Comparison of ENCODE assay signal across 8 cellular contexts in the genomic region with DNA sequence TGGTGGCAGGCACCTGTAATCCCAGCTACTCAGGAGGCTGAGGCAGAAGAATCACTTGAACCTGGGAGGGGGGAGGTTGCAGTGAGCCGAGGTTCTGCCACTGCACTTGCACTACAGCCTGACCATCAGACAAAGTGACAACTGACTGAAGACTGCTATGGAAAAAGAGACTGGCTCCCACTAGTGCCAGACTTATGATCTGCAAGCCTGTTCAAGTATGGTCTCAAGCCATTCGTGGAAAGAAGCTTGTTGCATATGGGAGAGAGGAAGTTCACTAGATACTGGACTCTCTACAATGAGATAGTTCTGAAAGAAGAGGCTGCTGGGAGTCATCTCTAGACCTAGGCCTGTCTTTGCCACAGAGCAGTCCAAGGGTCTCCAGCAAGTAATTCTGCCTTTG. TPM values are rescaled to one million over a fixed set of nuclear protein-coding genes. Genes with fewer than 3 reads are reported as not detected.
DNase-seq lines count a peak whose midpoint lies in the region; ATAC-seq, FAIRE-seq and TF ChIP-seq lines count a peak whose summit lies in the region.

No MANE protein-coding gene starts in this region.

- H3K27ac Mint-ChIP-seq in activated CD4-positive, alpha-beta T cell treated with anti-CD3 and anti-CD28 coated beads, Interleukin-2, amount 10 ng/mL, durations not matched to agents 24 days and 14 days, result peak overlapping the region; percentile 74
- H3K27ac Mint-ChIP-seq in stimulated activated naive CD8-positive, alpha-beta T cell treated with anti-CD3 and anti-CD28 coated beads, Interleukin-15, Interleukin-2, amounts not matched to agents 100 ng/mL and 50 ng/mL, for 24 hours, result peak overlapping the region; percentile 63

- ATAC-seq in GM21423 (IDR thresholded peaks at IDR 0.05; ENCODE audit: unreplicated experiment), result peak; percentile 82
- ATAC-seq in heart right ventricle, result peak in 7 of 8 donors; percentile 31 to 78 (median 67)

- H3K36me3 Mint-ChIP-seq in activated CD4-positive, alpha-beta T cell treated with anti-CD3 and anti-CD28 coated beads, Interleukin-2, amount 10 ng/mL, durations not matched to agents 24 days and 14 days (ENCODE audit: low read depth), result peaks cover 65% of the 10 kb centered on the region
- H3K36me3 Mint-ChIP-seq in stimulated activated naive CD8-positive, alpha-beta T cell treated with anti-CD3 and anti-CD28 coated beads, Interleukin-15, Interleukin-2, amounts not matched to agents 100 ng/mL and 50 ng/mL, for 24 hours (ENCODE audit: low read depth), result peaks cover 66% of the 10 kb centered on the region

- H3K4me3 Mint-ChIP-seq in activated CD4-positive, alpha-beta T cell treated with anti-CD3 and anti-CD28 coated beads, Interleukin-2, amount 10 ng/mL, durations not matched to agents 24 days and 14 days, result peak overlapping the region; percentile 73
- H3K4me3 Mint-ChIP-seq in stimulated activated naive CD8-positive, alpha-beta T cell treated with anti-CD3 and anti-CD28 coated beads, Interleukin-15, Interleukin-2, amounts not matched to agents 100 ng/mL and 50 ng/mL, for 24 hours, result peak overlapping the region; percentile 20

- peaks cover 31% of the 10 kb centered on the region for H3K4me1 Mint-ChIP-seq in activated CD4-positive, alpha-beta T cell treated with anti-CD3 and anti-CD28 coated beads, Interleukin-2, amount 10 ng/mL, durations not matched to agents 24 days and 14 days
- H3K4me1 Mint-ChIP-seq in stimulated activated naive CD8-positive, alpha-beta T cell treated with anti-CD3 and anti-CD28 coated beads, Interleukin-15, Interleukin-2, amounts not matched to agents 100 ng/mL and 50 ng/mL, for 24 hours (ENCODE audit: low read depth), result peaks cover 31% of the 10 kb centered on the region

- peak in 7 of 9 donors; percentile 31 to 50 (median 40) for TF ChIP-seq CTCF in heart right ventricle (IDR thresholded peaks at IDR 0.05)

- no peak overlapping the region for H3K4me3 ChIP-seq in heart right ventricle

- intact Hi-C loops in activated CD4-positive, alpha-beta T cell treated with anti-CD3 and anti-CD28 coated beads, Interleukin-2, amount 10 ng/mL, durations not matched to agents 24 days and 14 days (cut with micrococcal nuclease), result no loop called here
- intact Hi-C loops in heart right ventricle (cut with DNase I), result no loop called here

- in situ Hi-C loops in KBM-7 (cut with MboI; ENCODE audit: low pct_unique_long_range_greater_than_20kb, low sequenced_read_pairs), result no loop called here

- FAIRE-seq in TTC549 (lab: Jason Lieb, UNC), result peak; percentile 45

- no peaks in the 10 kb centered on the region for H3K9me3 ChIP-seq in heart right ventricle

- H3K27ac ChIP-seq in heart right ventricle, result peak overlapping the region in 7 of 10 donors; percentile 5 to 66 (median 59)

- peaks cover 0 to 80% (median 25%) of the 10 kb centered on the region in 9 donors for H3K36me3 ChIP-seq in heart right ventricle

- DNase-seq in activated CD4-positive, alpha-beta T cell treated with anti-CD3 and anti-CD28 coated beads, Interleukin-2, amount 10 ng/mL, durations not matched to agents 24 days and 14 days, result peak; percentile 78
- DNase-seq in activated CD4-positive, alpha-beta T cell treated with anti-CD3 and anti-CD28 coated beads, Interleukin-2, amount 50 U/mL, for 4 hours, result no peak
- DNase-seq in KBM-7 (peak; percentile 81), heart right ventricle (no peak)
- no peak for DNase-seq in activated CD8-positive, alpha-beta memory T cell treated with anti-CD3 and anti-CD28 coated beads, Interleukin-2, amount 50 U/mL, for 48 hours

- H3K27me3 Mint-ChIP-seq in activated CD4-positive, alpha-beta T cell treated with anti-CD3 and anti-CD28 coated beads, Interleukin-2, amount 10 ng/mL, durations not matched to agents 24 days and 14 days, result no peaks in the 10 kb centered on the region
- H3K27me3 Mint-ChIP-seq in stimulated activated naive CD8-positive, alpha-beta T cell treated with anti-CD3 and anti-CD28 coated beads, Interleukin-15, Interleukin-2, amounts not matched to agents 100 ng/mL and 50 ng/mL, for 24 hours, result no peaks in the 10 kb centered on the region

- WGBS in heart right ventricle, 2 donors, result 27 to 44% methylated on average over 2 of the region's 2 CpGs

- no peaks in the 10 kb centered on the region for H3K27me3 ChIP-seq in heart right ventricle

- H3K4me1 ChIP-seq in heart right ventricle, result peaks cover 0 to 20% (median 8%) of the 10 kb centered on the region in 9 donors

- H3K9me3 Mint-ChIP-seq in activated CD4-positive, alpha-beta T cell treated with anti-CD3 and anti-CD28 coated beads, Interleukin-2, amount 10 ng/mL, durations not matched to agents 24 days and 14 days, result no peaks in the 10 kb centered on the region
- H3K9me3 Mint-ChIP-seq in stimulated activated naive CD8-positive, alpha-beta T cell treated with anti-CD3 and anti-CD28 coated beads, Interleukin-15, Interleukin-2, amounts not matched to agents 100 ng/mL and 50 ng/mL, for 24 hours, result no peaks in the 10 kb centered on the region

RNA-seq across cellular contexts. Expression of a gene that starts 26.7 kb away (rescaled TPM):
- 75.9 and 78.3 TPM in 2 replicates for total RNA-seq in activated CD4-positive, alpha-beta T cell treated with anti-CD3 and anti-CD28 coated beads, Interleukin-2, amount 10 ng/mL, durations not matched to agents 24 days and 14 days
- 10 to 100 TPM; 17.5 to 32.0 (median 27.5) TPM for total RNA-seq in heart right ventricle
- polyA plus RNA-seq in heart right ventricle, result 10 to 100 TPM in 1 of 2 donors, 1 to 10 TPM in 1; 8.6 to 41.2 TPM

RNA-seq across cellular contexts. Expression of a gene that starts 36.8 kb away (rescaled TPM):
- total RNA-seq in activated CD4-positive, alpha-beta T cell treated with anti-CD3 and anti-CD28 coated beads, Interleukin-2, amount 10 ng/mL, durations not matched to agents 24 days and 14 days, result 37.3 and 37.8 TPM in 2 replicates
- total RNA-seq in heart right ventricle, result 10 to 100 TPM in 9 of 10 donors, 1 to 10 TPM in 1; 9.8 to 15.9 (median 12.4) TPM
- polyA plus RNA-seq in heart right ventricle, result 1 to 10 TPM; 2.2 to 9.9 TPM

Comparison
In these comparisons a context has a peak if more than half of its experiments do, and no peak if none do; other contexts are left out.
1. DNase-seq: peak in activated CD4-positive, alpha-beta T cell treated with anti-CD3 and anti-CD28 coated beads, Interleukin-2, amount 10 ng/mL, durations not matched to agents 24 days and 14 days (single experiment) and KBM-7 (single experiment); none in activated CD4-positive, alpha-beta T cell treated with anti-CD3 and anti-CD28 coated beads, Interleukin-2, amount 50 U/mL, for 4 hours (0 of 2), heart right ventricle (0 of 2) and activated CD8-positive, alpha-beta memory T cell treated with anti-CD3 and anti-CD28 coated beads, Interleukin-2, amount 50 U/mL, for 48 hours (single experiment).